1 cellular context compared by ENCODE assay signal in the genomic region with DNA sequence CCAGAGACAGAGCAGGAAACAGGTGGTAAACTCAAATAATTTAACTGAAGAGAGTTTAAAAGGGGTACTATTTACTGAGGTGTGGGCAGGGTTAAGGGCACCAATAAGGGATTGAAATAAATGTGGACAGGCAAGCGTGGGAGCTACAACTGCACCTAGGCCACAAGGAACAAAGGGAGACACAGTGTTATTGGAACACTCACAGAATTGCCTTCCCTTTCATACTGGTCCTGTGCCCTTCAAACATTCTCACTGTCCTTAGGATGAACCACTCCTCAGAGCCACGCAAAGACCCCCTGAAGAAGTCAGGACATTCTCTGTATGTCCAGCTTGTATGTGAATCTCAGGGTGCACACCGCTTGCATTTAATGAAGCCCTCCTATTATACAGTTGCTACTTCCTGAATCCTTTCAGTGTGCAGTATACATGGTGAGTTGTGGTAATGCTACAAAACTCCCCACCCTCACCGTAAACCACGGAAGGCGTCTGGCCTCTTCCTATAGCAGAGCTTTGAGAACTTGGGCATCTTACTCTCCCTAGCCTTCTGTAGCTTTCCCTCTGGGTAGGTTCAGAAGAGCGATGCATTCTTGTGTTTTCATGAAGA.
TF ChIP-seq lines count a peak whose summit lies in the region.

No MANE protein-coding gene starts in this region.

TF ChIP-seq in K562, 482 proteins besides CTCF, POLR2A, EP300 and RAD21 (continued from another document):
- TF ChIP-seq, protein P1, sequence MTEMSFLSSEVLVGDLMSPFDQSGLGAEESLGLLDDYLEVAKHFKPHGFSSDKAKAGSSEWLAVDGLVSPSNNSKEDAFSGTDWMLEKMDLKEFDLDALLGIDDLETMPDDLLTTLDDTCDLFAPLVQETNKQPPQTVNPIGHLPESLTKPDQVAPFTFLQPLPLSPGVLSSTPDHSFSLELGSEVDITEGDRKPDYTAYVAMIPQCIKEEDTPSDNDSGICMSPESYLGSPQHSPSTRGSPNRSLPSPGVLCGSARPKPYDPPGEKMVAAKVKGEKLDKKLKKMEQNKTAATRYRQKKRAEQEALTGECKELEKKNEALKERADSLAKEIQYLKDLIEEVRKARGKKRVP (CRISPR knock-in tag; IDR thresholded peaks at IDR 0.05), result no peak
- no peak for TF ChIP-seq FOSL1 (tag; conservative IDR thresholded peaks at IDR 0.05)
- TF ChIP-seq CBX2 (IDR thresholded peaks at IDR 0.05; ENCODE audit: insufficient read depth, low read length, poor library complexity, severe bottlenecking), result no peak
- TF ChIP-seq PYGO2 (tag; IDR thresholded peaks at IDR 0.05), result no peak
